Comparison of ENCODE assay signal across 9 cellular contexts in the genomic region with DNA sequence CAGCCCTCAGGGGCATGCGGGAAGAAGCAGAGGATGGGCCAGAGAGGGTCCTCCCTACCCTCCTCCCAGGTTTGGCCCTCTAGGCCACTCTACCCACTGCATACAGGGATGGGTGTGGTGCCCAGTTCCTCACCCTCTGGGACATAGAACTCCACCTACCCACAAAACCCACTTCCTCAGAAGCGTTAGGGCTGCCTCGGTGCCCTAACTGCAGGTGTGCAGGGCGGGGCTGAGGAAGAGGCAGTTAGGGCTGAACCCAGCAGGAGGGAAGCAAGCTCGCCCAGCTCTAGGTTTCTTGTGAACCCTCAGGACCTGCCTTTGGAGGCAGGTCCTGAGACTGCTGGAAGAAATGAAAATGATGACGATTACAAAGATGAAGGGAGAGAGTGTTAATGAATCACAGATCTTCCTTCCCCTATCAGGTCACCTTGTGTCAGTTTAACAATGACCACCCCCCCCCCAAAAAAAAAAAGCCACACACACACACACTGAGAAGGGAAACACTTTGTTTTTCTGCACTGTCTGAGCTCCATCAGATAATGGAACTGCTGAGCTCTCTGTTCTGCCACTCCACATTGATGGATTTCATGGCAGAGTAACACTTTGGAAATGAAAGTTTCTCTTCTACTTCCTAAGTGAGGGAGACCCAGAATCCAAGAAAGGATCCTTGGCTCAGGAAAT.
DNase-seq lines count a peak whose midpoint lies in the region; ATAC-seq and TF ChIP-seq lines count a peak whose summit lies in the region.
"Had no signal": no experiment of that assay in that cellular context is flagged by ENCODE, and none has a peak within 500 bp of the region (broad histone marks: within the 10 kb centered on the region; RNA-seq: fewer than 3 reads in every experiment).

No MANE protein-coding gene starts in this region.

- no peak for TF ChIP-seq CTCF in upper lobe of right lung (IDR thresholded peaks at IDR 0.05)

- H3K27ac ChIP-seq in upper lobe of right lung (peak overlapping the region; percentile 61), GM23248 (no peak overlapping the region)

- no peaks in the 10 kb centered on the region for H3K27me3 ChIP-seq in upper lobe of right lung
- no peaks in the 10 kb centered on the region for H3K27me3 ChIP-seq in GM23248 (replicated peaks; ENCODE audit: insufficient read depth)

- H3K36me3 ChIP-seq in upper lobe of right lung, result no peaks in the 10 kb centered on the region
- H3K36me3 ChIP-seq in GM23248 (ENCODE audit: low read depth), result no peaks in the 10 kb centered on the region

- ATAC-seq in GM18907 (IDR thresholded peaks at IDR 0.05; ENCODE audit: unreplicated experiment), result peak; percentile 91
- ATAC-seq in HG03045 (IDR thresholded peaks at IDR 0.05; ENCODE audit: unreplicated experiment), result peak; percentile 88
- peak; percentile 81 for ATAC-seq in T-helper 17 cell
- ATAC-seq in esophagus mucosa, result peak; percentile 62
- ATAC-seq in upper lobe of right lung, result peak; percentile 57
- ATAC-seq: K562 had no signal

- peaks cover 23% of the 10 kb centered on the region for H3K4me1 ChIP-seq in upper lobe of right lung
- peaks cover 28% of the 10 kb centered on the region for H3K4me1 ChIP-seq in GM23248 (ENCODE audit: insufficient read depth)

- WGBS in GM23248 (ENCODE audit: low coverage in 1 of 2, low lambda C conversion rate in 2 of 2, missing lambda C conversion rate in 2 of 2), 2 experiments, result 78 to 87% methylated on average over 6 of the region's 6 CpGs

- no peaks in the 10 kb centered on the region for H4K20me1 ChIP-seq in GM23248 (ENCODE audit: insufficient read depth)

- H3K79me2 ChIP-seq in GM23248 (ENCODE audit: insufficient read depth), result no peaks in the 10 kb centered on the region

- DNase-seq in T-helper 17 cell (peak; percentile 49 to 72 (median 71)), upper lobe of right lung (no peak), retina (no peak), NCI-H510A treated with DMSO at 0.1 percent for 48 hours (lab: John Stamatoyannopoulos, UW) (no peak), GM23248 (no peak)

- peaks cover 66% of the 10 kb centered on the region for H3K4me1 Mint-ChIP-seq in T-helper 17 cell

- peaks cover 11% of the 10 kb centered on the region for H3F3A ChIP-seq in GM23248 (ENCODE audit: insufficient read depth)

- in situ Hi-C loops in GM23248 (cut with MboI), result no loop called here

- H3K9me3 ChIP-seq in T-helper 17 cell (ENCODE audit: control insufficient read depth, low read length, poor library complexity, severe bottlenecking) (no peaks in the 10 kb centered on the region), upper lobe of right lung (no peaks in the 10 kb centered on the region), GM23248 (ENCODE audit: low read depth) (no peaks in the 10 kb centered on the region)

- no peaks in the 10 kb centered on the region for H3K36me3 Mint-ChIP-seq in T-helper 17 cell (ENCODE audit: low read depth)

- intact Hi-C loops in upper lobe of right lung (cut with DNase I), result no loop called here

- H3K9me2 ChIP-seq in GM23248 (ENCODE audit: insufficient read depth), result no peaks in the 10 kb centered on the region

- no peak overlapping the region for H3K4me2 ChIP-seq in GM23248 (ENCODE audit: unreplicated experiment)

- no peak overlapping the region for H3K9ac ChIP-seq in GM23248

- H3K27me3 Mint-ChIP-seq in T-helper 17 cell, result no peaks in the 10 kb centered on the region

- peak overlapping the region; percentile 78 for H3K4me3 Mint-ChIP-seq in T-helper 17 cell

- H3K27ac Mint-ChIP-seq in T-helper 17 cell, result peak overlapping the region; percentile 99

- H2AFZ ChIP-seq in GM23248, result no peak overlapping the region

- H3K4me3 ChIP-seq in upper lobe of right lung (no peak overlapping the region), GM23248 (no peak overlapping the region)
- H3K4me3 ChIP-seq: K562 had no signal

Comparison
In these comparisons a context has a peak if more than half of its experiments do, and no peak if none do; other contexts are left out.
1. DNase-seq: peak in T-helper 17 cell (3 of 3); none in upper lobe of right lung (single experiment), retina (single experiment), NCI-H510A treated with DMSO at 0.1 percent for 48 hours (single experiment) and GM23248 (single experiment).
2. Peak in every context shown above with its lines, with median percentiles within 50 percentile points of each other: ATAC-seq.